In the genomic region with DNA sequence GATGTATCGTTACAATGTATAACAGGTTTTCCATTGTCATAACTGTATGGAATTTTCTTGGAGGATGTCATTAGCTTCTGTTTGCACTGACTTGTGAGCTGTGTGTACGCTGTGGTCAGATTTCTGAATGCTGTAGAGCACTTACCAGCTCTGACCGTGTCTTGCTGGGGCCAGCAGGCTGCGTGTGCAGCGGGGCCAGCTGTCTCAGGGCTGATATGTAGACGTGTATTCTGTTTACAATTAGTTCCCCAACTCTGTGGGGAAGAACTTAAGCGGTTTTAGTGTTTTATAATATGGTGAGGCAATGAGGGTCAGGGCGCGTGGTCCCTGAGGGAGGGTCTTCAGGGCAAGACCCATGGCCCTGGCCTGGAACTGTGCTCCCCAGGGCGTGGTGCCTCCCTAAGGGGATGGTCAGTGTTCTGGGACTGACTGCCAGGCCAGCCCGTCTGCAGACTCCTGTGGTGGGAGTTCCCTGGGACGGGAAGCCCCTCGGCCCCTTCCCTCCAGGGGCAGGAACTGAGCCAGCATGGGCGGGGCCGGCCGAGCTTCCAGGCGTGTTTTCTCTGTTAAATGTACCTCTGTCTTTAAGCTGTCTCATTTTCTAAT, we compare ENCODE assay signal across 9 cellular contexts. TPM values are rescaled to one million over a fixed set of nuclear protein-coding genes. Genes with fewer than 3 reads are reported as not detected.
DNase-seq lines count a peak whose midpoint lies in the region; ATAC-seq and TF ChIP-seq lines count a peak whose summit lies in the region.
"Had no signal": no experiment of that assay in that cellular context is flagged by ENCODE, and none has a peak within 500 bp of the region (broad histone marks: within the 10 kb centered on the region; RNA-seq: fewer than 3 reads in every experiment).

No MANE protein-coding gene starts in this region.

- H3K23ac ChIP-seq in trophoblast cell (ENCODE audit: low read length) = no peak overlapping the region

- BruUV-seq in Panc1 (replicated peaks; lab: Mats Ljungman, UMichigan) = no TSS peak

- no peak overlapping the region for H3K27ac ChIP-seq in CD4-positive, alpha-beta memory T cell (ENCODE audit: low read depth, low read length)
- H3K27ac ChIP-seq in Panc1 (ENCODE audit: low read length) = peak overlapping the region; percentile 39; the same call in 1 of the 2 replicates
- H3K27ac ChIP-seq in trophoblast cell (ENCODE audit: low read depth, low read length) = no peak overlapping the region

- no peak overlapping the region for H4K8ac ChIP-seq in trophoblast cell (ENCODE audit: low read depth, low read length)

- no peaks in the 10 kb centered on the region for H3K27me3 ChIP-seq in CD4-positive, alpha-beta memory T cell (ENCODE audit: insufficient read depth, low read length)
- no peaks in the 10 kb centered on the region for H3K27me3 ChIP-seq in Panc1 (ENCODE audit: control insufficient read depth, insufficient read depth, low read length)
- H3K27me3 ChIP-seq in trophoblast cell (ENCODE audit: insufficient read depth, low read length) = no peaks in the 10 kb centered on the region

- H3K79me1 ChIP-seq in trophoblast cell (ENCODE audit: low read length) = no peaks in the 10 kb centered on the region

- POLR2A ChIA-PET in CD4-positive, alpha-beta memory T cell (lab: Charles Lee; ENCODE audit: partially characterized antibody) = no interaction called here
- POLR2A ChIA-PET in Panc1 (lab: Charles Lee) = interaction anchor here (0.6 kb wide), 1 partner anchor 168 kb away, joined by 4 read pairs; no protein-coding TSS in a partner anchor

- peaks cover 38% of the 10 kb centered on the region for H3K36me3 ChIP-seq in CD4-positive, alpha-beta memory T cell (ENCODE audit: insufficient read depth, low read length)
- H3K36me3 ChIP-seq in Panc1 (ENCODE audit: control insufficient read depth, insufficient read depth, low read length) (peaks cover 2% of the 10 kb centered on the region; the same call in 1 of the 2 replicates), trophoblast cell (ENCODE audit: control insufficient read depth in 1 of 2, insufficient read depth in 2 of 2, low read length in 2 of 2) (peaks cover 76 to 79% of the 10 kb centered on the region in 2 experiments)

- H3K4me3 ChIP-seq in CD4-positive, alpha-beta memory T cell (ENCODE audit: low read length in 2 of 2) = no peak overlapping the region
- H3K4me3 ChIP-seq in Panc1 (ENCODE audit: low read depth in 2 of 2, low read length in 2 of 2) (no peak overlapping the region), fibroblast of pulmonary artery (replicated peaks; ENCODE audit: low read depth, low read length) (no peak overlapping the region), trophoblast cell (ENCODE audit: low read depth, low read length) (no peak overlapping the region)

- no peaks in the 10 kb centered on the region for H3K4me1 ChIP-seq in CD4-positive, alpha-beta memory T cell (ENCODE audit: insufficient read depth, low read length)
- peaks cover 38% of the 10 kb centered on the region for H3K4me1 ChIP-seq in Panc1 (ENCODE audit: control insufficient read depth, insufficient read depth, low read length)
- H3K4me1 ChIP-seq in trophoblast cell (ENCODE audit: control insufficient read depth in 1 of 2, insufficient read depth in 2 of 2, low read length in 2 of 2) = peaks cover 0 to 2% of the 10 kb centered on the region in 2 experiments

- no peak overlapping the region for H3K4me3 Mint-ChIP-seq in CD4-positive, alpha-beta memory T cell

- no CpG with 5 or more reads among the region's 17 CpGs for WGBS in trophoblast cell (ENCODE audit: extremely low coverage, insufficient coverage, insufficient read length)

- no peak overlapping the region for H3K14ac ChIP-seq in trophoblast cell (ENCODE audit: low read length)

- H2AFZ ChIP-seq in trophoblast cell (ENCODE audit: insufficient read depth, low read length, poor library complexity) = peak overlapping the region; percentile 2

- H3K9me3 Mint-ChIP-seq in CD4-positive, alpha-beta memory T cell = no peaks in the 10 kb centered on the region

- CTCF ChIA-PET in CD4-positive, alpha-beta memory T cell (lab: Charles Lee; ENCODE audit: partially characterized antibody) = no interaction called here
- CTCF ChIA-PET in Panc1 (lab: Charles Lee) = no interaction called here

- no peaks in the 10 kb centered on the region for H3K27me3 Mint-ChIP-seq in CD4-positive, alpha-beta memory T cell

- H3K27ac Mint-ChIP-seq in CD4-positive, alpha-beta memory T cell = peak overlapping the region in 5 of 7 donors; percentile 10 to 76 (median 32)

- H3K18ac ChIP-seq in trophoblast cell (ENCODE audit: low read length) = no peak overlapping the region

- no peak for TF ChIP-seq CTCF in Panc1 (IDR thresholded peaks at IDR 0.05)
- no peak for TF ChIP-seq CTCF in fibroblast of pulmonary artery (IDR thresholded peaks at IDR 0.05; ENCODE audit: low read length, missing control alignments)

- H3K4me1 Mint-ChIP-seq in CD4-positive, alpha-beta memory T cell = peaks cover 4 to 7% (median 5%) of the 10 kb centered on the region in 4 donors

- no peak overlapping the region for H4K91ac ChIP-seq in trophoblast cell (ENCODE audit: low read depth, low read length)

- no peak overlapping the region for H4K12ac ChIP-seq in trophoblast cell (ENCODE audit: low read depth, low read length)

- in situ Hi-C loops in Panc1 (cut with HindIII; ENCODE audit: low pct_unique_long_range_greater_than_20kb, low sequenced_read_pairs) = no loop called here

- no peak overlapping the region for H2BK120ac ChIP-seq in trophoblast cell (ENCODE audit: insufficient read depth, low read length, poor library complexity)

- H3K9me3 ChIP-seq in CD4-positive, alpha-beta memory T cell (ENCODE audit: control insufficient read depth in 1 of 2, low read length in 2 of 2) = no peaks in the 10 kb centered on the region
- no peaks in the 10 kb centered on the region for H3K9me3 ChIP-seq in Panc1 (ENCODE audit: control insufficient read depth, insufficient read depth, low read depth, low read length)
- H3K9me3 ChIP-seq in trophoblast cell (ENCODE audit: insufficient read depth, low read depth, low read length) = peaks cover 2% of the 10 kb centered on the region

- no peak overlapping the region for H3K4ac ChIP-seq in trophoblast cell (ENCODE audit: low read depth, low read length)

- H3K36me3 Mint-ChIP-seq in CD4-positive, alpha-beta memory T cell = peaks cover 3 to 51% of the 10 kb centered on the region in 2 donors

- intact Hi-C loops in CD4-positive, alpha-beta memory T cell (cut with micrococcal nuclease) = no loop called here
- intact Hi-C loops in Panc1 (cut with micrococcal nuclease; ENCODE audit: unreplicated experiment) = no loop called here

- no peaks in the 10 kb centered on the region for H3K79me2 ChIP-seq in trophoblast cell (ENCODE audit: control insufficient read depth, insufficient read depth, low read length, poor library complexity)

- H2AK5ac ChIP-seq in trophoblast cell (ENCODE audit: low read length) = no peak overlapping the region

- H2BK12ac ChIP-seq in trophoblast cell (ENCODE audit: low read length) = no peak overlapping the region

- H3K9ac ChIP-seq in trophoblast cell (ENCODE audit: low read length) = no peak overlapping the region

- no peak overlapping the region for H2BK5ac ChIP-seq in trophoblast cell (ENCODE audit: low read depth, low read length, poor library complexity)

- ATAC-seq in Panc1 (peak; percentile 68), GM18519 (IDR thresholded peaks at IDR 0.05; ENCODE audit: low FRiP score, unreplicated experiment) (no peak), GM21619 (IDR thresholded peaks at IDR 0.05; ENCODE audit: unreplicated experiment) (no peak), GM21528 (IDR thresholded peaks at IDR 0.05; ENCODE audit: low FRiP score, unreplicated experiment) (no peak)

- H3K4me2 ChIP-seq in trophoblast cell (ENCODE audit: low read length) = no peak overlapping the region

- no peak for DNase-seq in CD4-positive, alpha-beta memory T cell
- DNase-seq in Panc1 (ENCODE audit: low read depth, low spot score) = no peak
- peak; percentile 45 for DNase-seq in fibroblast of pulmonary artery (ENCODE audit: low read depth)
- DNase-seq in trophoblast cell = no peak
- no peak for DNase-seq in NCI-H82 treated with DMSO at 0.1 percent for 48 hours (lab: John Stamatoyannopoulos, UW; ENCODE audit: unreplicated experiment)
- DNase-seq: anterior cingulate cortex had no signal

RNA-seq across cellular contexts. Expression of gene XRCC3, which starts 18.7 kb away (rescaled TPM):
- total RNA-seq in CD4-positive, alpha-beta memory T cell = 10 to 100 TPM; 10.3 to 12.6 TPM
- 1 to 10 TPM; 2.2 to 3.2 TPM for polyA plus RNA-seq in CD4-positive, alpha-beta memory T cell
- 36.8 TPM for total RNA-seq in Panc1 (2021; ENCODE audit: unreplicated experiment)
- 17.2 TPM for polyA plus RNA-seq in Panc1 (2012; ENCODE audit: insufficient read length)
- polyA plus RNA-seq in trophoblast cell (2013) = 10.1 and 11.7 TPM in 2 replicates

RNA-seq across cellular contexts. Expression of gene ZFYVE21, which starts 19.0 kb away (rescaled TPM):
- 10 to 100 TPM; 17.4 to 18.8 TPM for total RNA-seq in CD4-positive, alpha-beta memory T cell
- polyA plus RNA-seq in CD4-positive, alpha-beta memory T cell = 10 to 100 TPM; 17.2 to 18.0 TPM
- total RNA-seq in Panc1 (2021; ENCODE audit: unreplicated experiment) = 41.8 TPM
- polyA plus RNA-seq in Panc1 (2012; ENCODE audit: insufficient read length) = 41.5 TPM
- 49.1 and 50.0 TPM in 2 replicates for polyA plus RNA-seq in trophoblast cell (2013)
